Comparison of ENCODE assay signal across 9 cellular contexts in the genomic region with DNA sequence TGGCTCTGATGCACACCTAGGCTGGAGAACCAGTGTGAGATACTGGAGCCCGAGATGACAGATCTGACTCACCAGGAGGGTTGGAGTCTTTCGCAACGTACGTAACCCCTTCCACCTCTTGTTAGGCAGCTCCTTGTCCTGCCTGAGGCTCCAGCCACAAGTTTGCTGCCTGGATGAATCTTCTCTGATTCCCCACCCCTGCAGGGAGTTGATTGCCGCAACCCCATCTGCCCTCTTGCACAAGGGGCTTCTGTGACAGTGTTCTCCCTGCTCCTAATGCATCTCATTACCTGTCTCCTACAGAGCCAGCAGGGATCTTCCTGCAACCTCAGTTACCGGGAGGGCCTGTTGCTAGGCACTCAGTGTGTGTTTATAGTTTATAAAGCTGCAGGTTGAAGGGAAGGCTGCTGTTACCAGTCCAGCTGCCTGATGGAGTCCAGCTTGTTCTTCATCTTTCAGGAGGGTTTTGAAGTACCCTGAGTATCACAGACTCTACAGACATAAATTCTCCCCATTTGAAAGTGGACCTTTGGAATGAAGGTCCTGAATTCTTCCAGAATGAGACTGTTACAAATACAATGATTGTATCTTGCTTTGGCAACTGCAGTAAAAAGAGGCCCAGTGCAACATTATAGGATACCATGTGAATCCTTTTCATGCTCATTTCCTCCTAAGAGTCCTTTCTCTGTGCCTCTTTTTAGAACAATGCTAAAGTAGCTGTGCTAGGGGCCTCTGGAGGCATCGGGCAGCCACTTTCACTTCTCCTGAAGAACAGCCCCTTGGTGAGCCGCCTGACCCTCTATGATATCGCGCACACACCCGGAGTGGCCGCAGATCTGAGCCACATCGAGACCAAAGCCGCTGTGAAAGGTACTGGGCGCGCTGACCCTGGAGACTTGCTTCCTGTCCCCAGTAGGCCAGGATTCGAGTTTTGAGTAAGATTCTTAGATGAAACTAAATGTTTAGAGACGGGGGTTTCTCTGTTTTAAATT. TPM values are rescaled to one million over a fixed set of nuclear protein-coding genes. Genes with fewer than 3 reads are reported as not detected.
A peak's percentile ranks its signal among the peaks of the same experiment; 100 is the strongest.
DNase-seq lines count a peak whose midpoint lies in the region; ATAC-seq and TF ChIP-seq lines count a peak whose summit lies in the region.
"Had no signal": no experiment of that assay in that cellular context is flagged by ENCODE, and none has a peak within 500 bp of the region (broad histone marks: within the 10 kb centered on the region; RNA-seq: fewer than 3 reads in every experiment).

No MANE protein-coding gene starts in this region.

- no peaks in the 10 kb centered on the region for H3K27me3 ChIP-seq in right atrium auricular region
- H3K27me3 ChIP-seq in upper lobe of right lung, result no peaks in the 10 kb centered on the region

- ATAC-seq in Right ventricle myocardium inferior, result peak; percentile 55
- peak; percentile 29 to 84 for ATAC-seq in left cardiac atrium
- peak; percentile 14 for ATAC-seq in upper lobe of right lung
- no peak for ATAC-seq in GM21423 (IDR thresholded peaks at IDR 0.05; ENCODE audit: unreplicated experiment)

- intact Hi-C loops in Right ventricle myocardium inferior (cut with DNase I), result no loop called here
- intact Hi-C loops in left cardiac atrium (cut with DNase I), result loop anchor here in 1 of 2 donors (10.0 kb wide), 1 partner anchor 80 kb away; no protein-coding TSS in a partner anchor
- intact Hi-C loops in upper lobe of right lung (cut with DNase I), result no loop called here

- H3K27ac ChIP-seq in right atrium auricular region (peak overlapping the region in 1 of 2 donors; percentile 40), upper lobe of right lung (no peak overlapping the region)

- H3K9me3 ChIP-seq in right atrium auricular region (no peaks in the 10 kb centered on the region), upper lobe of right lung (no peaks in the 10 kb centered on the region)

- DNase-seq in Right ventricle myocardium inferior (ENCODE audit: missing footprints), result no peak
- no peak for DNase-seq in right atrium auricular region (ENCODE audit: low spot score)
- DNase-seq in T1000 (lab: John Stamatoyannopoulos, UW), result peak; percentile 58
- no peak for DNase-seq in left cardiac atrium
- no peak for DNase-seq in upper lobe of right lung
- no peak for DNase-seq in RKO (ENCODE audit: low spot score)
- DNase-seq in CD1c-positive myeloid dendritic cell (ENCODE audit: extremely low spot score), result no peak
- DNase-seq: CD4-positive, CD25-positive, alpha-beta regulatory T cell had no signal

- H3K4me1 ChIP-seq in right atrium auricular region, result peaks cover 0 to 32% of the 10 kb centered on the region in 2 donors
- H3K4me1 ChIP-seq in upper lobe of right lung, result peaks cover 8% of the 10 kb centered on the region

- TF ChIP-seq CTCF in right atrium auricular region (IDR thresholded peaks at IDR 0.05) (no peak), upper lobe of right lung (IDR thresholded peaks at IDR 0.05) (no peak)

- H3K36me3 ChIP-seq in right atrium auricular region (peaks cover 53% of the 10 kb centered on the region), upper lobe of right lung (peaks cover 65% of the 10 kb centered on the region)

- no peak overlapping the region for H3K4me3 ChIP-seq in right atrium auricular region
- H3K4me3 ChIP-seq in upper lobe of right lung, result no peak overlapping the region

RNA-seq across cellular contexts. Expression of gene MDH2, which starts 6.5 kb away (rescaled TPM):
- total RNA-seq in Right ventricle myocardium inferior, result 688 TPM
- 100 to 1,000 TPM; 186 to 272 TPM for total RNA-seq in right atrium auricular region
- total RNA-seq in left cardiac atrium, result 100 to 1,000 TPM; 339 to 374 TPM
- 106 TPM for total RNA-seq in upper lobe of right lung

RNA-seq across cellular contexts. Expression of gene STYXL1, which starts 6.6 kb away (rescaled TPM):
- total RNA-seq in Right ventricle myocardium inferior, result 21.6 TPM
- 10 to 100 TPM; 17.6 to 40.1 TPM for total RNA-seq in right atrium auricular region
- 10 to 100 TPM in 1 of 2 donors, 1 to 10 TPM in 1; 8.2 to 24.1 TPM for total RNA-seq in left cardiac atrium
- total RNA-seq in upper lobe of right lung, result 20.9 TPM
